In the genomic region with DNA sequence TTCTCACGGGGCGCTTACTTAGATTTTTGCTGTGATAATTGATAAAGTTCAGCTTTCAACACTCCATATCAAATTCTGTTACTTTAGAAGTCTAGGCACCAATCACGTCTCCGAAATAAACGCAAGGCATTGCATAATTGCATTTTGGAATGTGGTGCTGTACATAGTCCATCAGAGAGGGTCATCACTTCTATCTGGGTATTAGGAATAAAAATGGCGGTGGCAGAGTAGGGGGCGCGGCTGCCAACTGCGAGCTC, we compare ENCODE assay signal across 8 cellular contexts. TPM values are rescaled to one million over a fixed set of nuclear protein-coding genes. Genes with fewer than 3 reads are reported as not detected.
DNase-seq lines count a peak whose midpoint lies in the region; ATAC-seq and TF ChIP-seq lines count a peak whose summit lies in the region.

No MANE protein-coding gene starts in this region.

- peaks cover 12% of the 10 kb centered on the region for H3K36me3 Mint-ChIP-seq in brain

- H3K27me3 ChIP-seq in heart left ventricle (no peaks in the 10 kb centered on the region), upper lobe of right lung (no peaks in the 10 kb centered on the region)

- no peak for TF ChIP-seq POLR2A in heart left ventricle (IDR thresholded peaks at IDR 0.05)

- no peaks in the 10 kb centered on the region for H3K9me3 Mint-ChIP-seq in brain

- intact Hi-C loops in heart left ventricle (cut with DNase I) (loop anchor here in 7 of 10 donors (2.0 to 5.0 kb wide), 5 partner anchors 54 to 146 kb away; a partner anchor contains a TSS), left cardiac atrium (cut with DNase I) (loop anchor here in 1 of 2 donors (5.0 kb wide), 1 partner anchor 64 kb away; no protein-coding TSS in a partner anchor), mucosa of descending colon (cut with DNase I, micrococcal nuclease) (no loop called here), upper lobe of right lung (cut with DNase I) (no loop called here)

- H3K27ac Mint-ChIP-seq in brain: peak overlapping the region; percentile 89 to 100 (median 97)

- peaks cover 72% of the 10 kb centered on the region for H3K4me1 Mint-ChIP-seq in brain

- peaks cover 4 to 84% (median 59%) of the 10 kb centered on the region in 12 donors for H3K4me1 ChIP-seq in heart left ventricle
- peaks cover 31% of the 10 kb centered on the region for H3K4me1 ChIP-seq in mucosa of descending colon (ENCODE audit: low read depth)
- peaks cover 51% of the 10 kb centered on the region for H3K4me1 ChIP-seq in upper lobe of right lung

- no peak for TF ChIP-seq CTCF in heart left ventricle (IDR thresholded peaks at IDR 0.05)
- TF ChIP-seq CTCF in brain (conservative IDR thresholded peaks at IDR 0.05): no peak
- TF ChIP-seq CTCF in mucosa of descending colon (IDR thresholded peaks at IDR 0.05): no peak
- no peak for TF ChIP-seq CTCF in upper lobe of right lung (IDR thresholded peaks at IDR 0.05)

- H3K4me3 ChIP-seq in heart left ventricle (peak overlapping the region in 10 of 12 donors; percentile 45 to 88 (median 76)), mucosa of descending colon (peak overlapping the region; percentile 60), upper lobe of right lung (peak overlapping the region; percentile 89)

- H3K27me3 Mint-ChIP-seq in brain: peaks cover 20% of the 10 kb centered on the region

- H3K36me3 ChIP-seq in heart left ventricle (peaks cover 0 to 20% (median 10%) of the 10 kb centered on the region in 9 donors), mucosa of descending colon (ENCODE audit: low read depth) (peaks cover 4% of the 10 kb centered on the region), upper lobe of right lung (peaks cover 10% of the 10 kb centered on the region)

- 6 to 14% (median 11%) methylated on average over 9 of the region's 9 CpGs for WGBS in heart left ventricle, 4 donors

- DNase-seq in heart left ventricle (no peak), left cardiac atrium (no peak), mucosa of descending colon (no peak), upper lobe of right lung (no peak), GOT3 (lab: John Stamatoyannopoulos, UW) (no peak)

- H3K4me3 Mint-ChIP-seq in brain: peak overlapping the region; percentile 99 to 100 (median 99)

- ATAC-seq in heart left ventricle (no peak), left cardiac atrium (no peak), mucosa of descending colon (no peak), upper lobe of right lung (no peak), HG02840 (IDR thresholded peaks at IDR 0.05; ENCODE audit: low FRiP score, unreplicated experiment) (no peak), GM21526 (IDR thresholded peaks at IDR 0.05; ENCODE audit: low FRiP score, unreplicated experiment) (no peak)

- H3K27ac ChIP-seq in heart left ventricle (peak overlapping the region in 11 of 12 donors; percentile 11 to 95 (median 53)), upper lobe of right lung (no peak overlapping the region)

- H3K9me3 ChIP-seq in heart left ventricle (no peaks in the 10 kb centered on the region), mucosa of descending colon (no peaks in the 10 kb centered on the region), upper lobe of right lung (no peaks in the 10 kb centered on the region)

RNA-seq across cellular contexts. Expression of a gene that starts 0.4 kb away (rescaled TPM):
- 10 to 100 TPM in 8 of 9 donors, 1 to 10 TPM in 1; 2.0 to 73.0 (median 59.2) TPM for total RNA-seq in heart left ventricle
- 100 to 1,000 TPM in 1 of 2 donors, 10 to 100 TPM in 1; 45.2 to 113 TPM for polyA plus RNA-seq in heart left ventricle
- 10 to 100 TPM; 52.9 to 70.4 TPM for total RNA-seq in left cardiac atrium
- 30.1 TPM for polyA plus RNA-seq in brain (ENCODE audit: insufficient read depth, low read depth, low replicate concordance)
- 10 to 100 TPM; 16.1 to 18.1 (median 17.1) TPM for total RNA-seq in mucosa of descending colon
- 16.6 TPM for total RNA-seq in upper lobe of right lung

RNA-seq across cellular contexts. Expression of a gene that starts 2.4 kb away (rescaled TPM):
- total RNA-seq in heart left ventricle (10 to 100 TPM; 22.8 to 99.6 (median 52.7) TPM), left cardiac atrium (100 to 1,000 TPM; 114 to 141 TPM), mucosa of descending colon (10 to 100 TPM in 2 of 3 donors, 1 to 10 TPM in 1; 5.7 to 20.2 (median 17.2) TPM), upper lobe of right lung (39.7 TPM)
- polyA plus RNA-seq in heart left ventricle (10 to 100 TPM; 61.1 to 92.7 TPM), brain (ENCODE audit: insufficient read depth, low read depth, low replicate concordance) (113 TPM)

RNA-seq across cellular contexts. Expression of a gene that starts 40.9 kb away (rescaled TPM):
- total RNA-seq in heart left ventricle (100 to 1,000 TPM in 2 of 9 donors, 10 to 100 TPM in 7; 34.1 to 351 (median 50.6) TPM), left cardiac atrium (100 to 1,000 TPM; 169 to 195 TPM), mucosa of descending colon (100 to 1,000 TPM in 2 of 3 donors, 10 to 100 TPM in 1; 51.7 to 187 (median 145) TPM), upper lobe of right lung (152 TPM)
- polyA plus RNA-seq in heart left ventricle (10 to 100 TPM; 41.0 to 79.1 TPM), brain (ENCODE audit: insufficient read depth, low read depth, low replicate concordance) (10.7 TPM)

Comparison
In these comparisons a context has a peak if more than half of its experiments do, and no peak if none do; other contexts are left out.
1. intact Hi-C loops: an anchor here in heart left ventricle (2.0 to 5.0 kb wide); none called in mucosa of descending colon and upper lobe of right lung.